Comparison of ENCODE assay signal across 13 cellular contexts in the genomic region with DNA sequence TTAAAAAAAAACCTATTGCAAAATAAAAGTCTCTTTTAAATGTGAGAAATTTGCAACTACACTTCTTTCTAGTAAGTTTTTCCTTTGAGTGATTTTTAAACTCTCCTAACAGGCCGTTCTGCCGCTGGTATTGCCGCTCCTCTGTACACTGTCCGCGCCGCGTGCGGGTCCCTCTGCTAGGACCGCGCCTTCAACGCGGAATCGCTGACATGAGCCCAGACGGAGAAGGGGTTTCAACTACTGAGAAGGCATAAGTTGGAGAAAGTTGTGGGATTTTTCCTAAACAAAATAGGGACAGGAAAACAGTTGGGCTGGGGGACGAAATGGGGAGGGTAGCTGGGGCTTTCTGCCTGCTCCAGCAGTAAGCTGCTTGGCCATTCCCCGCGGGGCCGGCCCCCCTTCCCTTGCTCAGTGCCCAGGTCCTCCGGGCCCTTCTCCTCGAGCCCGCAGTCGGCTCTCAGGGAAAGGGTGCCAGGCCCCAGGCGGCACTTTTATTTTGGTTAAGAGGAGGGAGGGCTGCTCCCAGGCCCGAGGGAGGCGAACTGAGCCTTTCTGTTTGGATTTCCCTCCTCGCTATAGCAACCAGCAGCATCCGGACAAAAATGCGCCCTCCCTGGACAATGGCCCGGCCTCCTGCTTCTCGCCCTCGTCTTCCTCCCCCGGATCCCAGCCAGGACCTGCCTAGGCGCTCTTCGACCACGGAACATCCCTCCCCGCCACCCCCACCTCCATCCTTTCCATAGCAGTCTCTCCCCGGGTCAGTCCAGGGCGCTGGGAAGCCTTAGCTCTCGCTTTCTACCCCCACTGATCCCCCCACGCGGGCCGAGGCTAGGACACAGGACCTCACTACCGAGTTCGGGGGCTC. TPM values are rescaled to one million over a fixed set of nuclear protein-coding genes. Genes with fewer than 3 reads are reported as not detected.
DNase-seq lines count a peak whose midpoint lies in the region; TF ChIP-seq lines count a peak whose summit lies in the region.
"Had no signal": no experiment of that assay in that cellular context is flagged by ENCODE, and none has a peak within 500 bp of the region (broad histone marks: within the 10 kb centered on the region; RNA-seq: fewer than 3 reads in every experiment).

No MANE protein-coding gene starts in this region.

- TF ChIP-seq POLR2A in spleen (IDR thresholded peaks at IDR 0.05) (no peak), uterus (IDR thresholded peaks at IDR 0.05) (no peak)

- no peak for TF ChIP-seq CTCF in spleen (IDR thresholded peaks at IDR 0.05 in 8 of 11, conservative IDR thresholded peaks at IDR 0.05 in 3 of 11)
- no peak for TF ChIP-seq CTCF in uterus (IDR thresholded peaks at IDR 0.05)

- intact Hi-C loops in spleen (cut with DNase I; ENCODE audit: low total_unique reads) (no loop called here), uterus (cut with DNase I; ENCODE audit: low total_unique reads) (no loop called here)

- H3K9me3 ChIP-seq in spleen = no peaks in the 10 kb centered on the region
- H3K9me3 ChIP-seq in uterus = no peaks in the 10 kb centered on the region

- H3K4me3 ChIP-seq in spleen = peak overlapping the region in 1 of 8 donors; percentile 32
- H3K4me3 ChIP-seq in uterus = no peak overlapping the region
- H3K4me3 ChIP-seq: Peyer's patch had no signal

- H3K27me3 ChIP-seq in spleen (replicated peaks in 1 of 7) (peaks cover 15 to 100% (median 97%) of the 10 kb centered on the region in 7 donors), uterus (peaks cover 37 to 93% of the 10 kb centered on the region in 2 donors)

- H3K4me1 ChIP-seq in spleen = peaks cover 21 to 63% (median 40%) of the 10 kb centered on the region in 6 donors
- peaks cover 0 to 10% of the 10 kb centered on the region in 2 donors for H3K4me1 ChIP-seq in uterus

- H3K36me3 ChIP-seq in spleen = no peaks in the 10 kb centered on the region
- no peaks in the 10 kb centered on the region for H3K36me3 ChIP-seq in uterus
- H3K36me3 ChIP-seq: Peyer's patch had no signal

- DNase-seq in NCI-H748 (lab: John Stamatoyannopoulos, UW; ENCODE audit: unreplicated experiment) = peak; percentile 35
- no peak for DNase-seq in NCI-H748 treated with DMSO at 0.1 percent for 48 hours (lab: John Stamatoyannopoulos, UW)
- DNase-seq in iPS-NIHi11 (ENCODE audit: low spot score) = peak; percentile 46
- peak; percentile 69 for DNase-seq in spleen
- no peak for DNase-seq in uterus
- no peak for DNase-seq in NOMO-1 treated with dmso at 0.1 percent for 144 hours (lab: John Stamatoyannopoulos, UW; ENCODE audit: unreplicated experiment)
- no peak for DNase-seq in DMS114 treated with DMSO at 0.1 percent for 48 hours (lab: John Stamatoyannopoulos, UW; ENCODE audit: unreplicated experiment)
- DNase-seq: activated T-cell treated with anti-CD3 and anti-CD28 coated beads, Interleukin-2, amount 50 U/mL, for 48 hours; cerebellar nuclear complex; GOT3; Peyer's patch had no signal

- 6 to 9% (median 8%) methylated on average over 43 to 44 of the region's 44 CpGs for WGBS in spleen, 5 donors

- H3K27ac ChIP-seq in angular gyrus (ENCODE audit: low read depth, low read length) = peak overlapping the region; percentile 15
- H3K27ac ChIP-seq in spleen = no peak overlapping the region
- H3K27ac ChIP-seq in uterus = no peak overlapping the region
- H3K27ac ChIP-seq: Peyer's patch had no signal

RNA-seq across cellular contexts. Expression of a gene that starts 6.8 kb away (rescaled TPM):
- total RNA-seq in spleen = not detected
- under 1 TPM in 1 of 3 donors, not detected in 2; 0.06 TPM for polyA plus RNA-seq in spleen
- not detected for total RNA-seq in uterus
- total RNA-seq: mesenteric fat pad, Peyer's patch had no signal

Comparison
In these comparisons a context has a peak if more than half of its experiments do, and no peak if none do; other contexts are left out.
1. DNase-seq: peak in NCI-H748 (single experiment), iPS-NIHi11 (single experiment) and spleen (single experiment); none in NCI-H748 treated with DMSO at 0.1 percent for 48 hours (single experiment), uterus (0 of 2), NOMO-1 treated with dmso at 0.1 percent for 144 hours (single experiment) and DMS114 treated with DMSO at 0.1 percent for 48 hours (single experiment).